ENCODE assay signal across 21 cellular contexts in genomic region chr4:74033721-74034120, GRCh38. TPM values are rescaled to one million over a fixed set of nuclear protein-coding genes. Genes with fewer than 3 reads are reported as not detected.
DNase-seq lines count a peak whose midpoint lies in the region; ATAC-seq and TF ChIP-seq lines count a peak whose summit lies in the region.
"Had no signal": no experiment of that assay in that cellular context is flagged by ENCODE, and none has a peak within 500 bp of the region (broad histone marks: within the 10 kb centered on the region; RNA-seq: fewer than 3 reads in every experiment).

No MANE protein-coding gene starts in this region.

- no peaks in the 10 kb centered on the region for H3K4me1 ChIP-seq in gastrocnemius medialis

- in situ Hi-C loops in gastrocnemius medialis (cut with MboI; ENCODE audit: low sequenced_read_pairs in 4 of 4), result no loop called here

- DNase-seq in NOMO-1 treated with DMSO at 0.1 percent for 48 hours (lab: John Stamatoyannopoulos, UW; ENCODE audit: unreplicated experiment), result peak; percentile 16
- DNase-seq in NOMO-1 (lab: John Stamatoyannopoulos, UW; ENCODE audit: unreplicated experiment in 2 of 2), result no peak
- peak; percentile 13 for DNase-seq in RWPE1 (ENCODE audit: low spot score)
- DNase-seq in fibroblast of mammary gland (ENCODE audit: low read depth), result peak; percentile 74
- DNase-seq in stromal cell of bone marrow (ENCODE audit: low read depth), result peak; percentile 49
- no peak for DNase-seq in putamen (ENCODE audit: low spot score)
- DNase-seq in gastrocnemius medialis, result no peak
- no peak for DNase-seq in DMS79 treated with DMSO at 0.1 percent for 48 hours (lab: John Stamatoyannopoulos, UW)
- DNase-seq: 8988T; activated CD8-positive, alpha-beta memory T cell treated with anti-CD3 and anti-CD28 coated beads for 24 hours; C1 segment of cervical spinal cord; DMS 273 treated with DMSO at 0.1 percent for 48 hours; esophagus squamous epithelium; midbrain; NCI-H2029 treated with DMSO at 0.1 percent for 48 hours; NCI-H510A; stimulated activated CD4-positive, alpha-beta T cell treated with anti-CD3 and anti-CD28 coated beads, Interleukin-12 subunit alpha, Interleukin-12 subunit beta, amount 100 ng/mL, for 4 hours; T-helper 17 cell; testis had no signal

- intact Hi-C loops in gastrocnemius medialis (cut with DNase I; ENCODE audit: low total_unique reads), result loop anchor here (10.0 kb wide), 1 partner anchor 369 kb away; no protein-coding TSS in a partner anchor

- H3K4me3 ChIP-seq in fibroblast of mammary gland (ENCODE audit: control insufficient read depth, low read depth, low read length), result no peak overlapping the region
- no peak overlapping the region for H3K4me3 ChIP-seq in gastrocnemius medialis
- H3K4me3 ChIP-seq: esophagus squamous epithelium, GM23338, testis had no signal

- no peak for ATAC-seq in gastrocnemius medialis
- ATAC-seq: GM23338, T-helper 17 cell had no signal

- H3K27me3 ChIP-seq in gastrocnemius medialis, result peaks cover 0 to 18% (median 0%) of the 10 kb centered on the region in 3 donors
- H3K27me3 ChIP-seq: testis had no signal

- no peak overlapping the region for H3K27ac ChIP-seq in RWPE1
- no peak overlapping the region for H3K27ac ChIP-seq in gastrocnemius medialis
- H3K27ac ChIP-seq: esophagus squamous epithelium, testis had no signal

- no peak for TF ChIP-seq CTCF in RWPE1 (conservative IDR thresholded peaks at IDR 0.05; ENCODE audit: low read depth)
- no peak for TF ChIP-seq CTCF in fibroblast of mammary gland (conservative IDR thresholded peaks at IDR 0.05; ENCODE audit: control insufficient read depth, insufficient read depth, low read depth, low read length)
- no peak for TF ChIP-seq CTCF in gastrocnemius medialis (IDR thresholded peaks at IDR 0.05 in 4 of 5, conservative IDR thresholded peaks at IDR 0.05 in 1 of 5)

- H3K36me3 ChIP-seq in gastrocnemius medialis, result no peaks in the 10 kb centered on the region
- H3K36me3 ChIP-seq: esophagus squamous epithelium had no signal

- TF ChIP-seq POLR2A in gastrocnemius medialis (IDR thresholded peaks at IDR 0.05), result no peak

- H3K9me3 ChIP-seq in gastrocnemius medialis, result no peaks in the 10 kb centered on the region
- H3K9me3 ChIP-seq: esophagus squamous epithelium, testis had no signal

- POLR2A ChIA-PET in RWPE1 (lab: Yijun Ruan, JAX; ENCODE audit: low non-redundant PET), result no interaction called here

- CTCF ChIA-PET in RWPE1 (lab: Yijun Ruan, JAX), result no interaction called here

RNA-seq across cellular contexts. Expression of gene CXCL3, which starts 4.8 kb away (rescaled TPM):
- under 1 TPM in 1 of 4 donors, not detected in 3; 0.84 TPM for total RNA-seq in gastrocnemius medialis

RNA-seq across cellular contexts. Expression of gene CXCL5, which starts 35.2 kb away (rescaled TPM):
- total RNA-seq in gastrocnemius medialis, result under 1 TPM in 1 of 4 donors, not detected in 3; 0.18 TPM

RNA-seq across cellular contexts. Expression of gene PPBP, which starts 45.7 kb away (rescaled TPM):
- total RNA-seq in gastrocnemius medialis, result not detected
- total RNA-seq: renal cortical epithelial cell, testis had no signal

RNA-seq across cellular contexts. Expression of gene PF4, which starts 51.9 kb away (rescaled TPM):
- total RNA-seq in gastrocnemius medialis, result not detected
- total RNA-seq: esophagus squamous epithelium, GM23338, testis had no signal

Comparison
In these comparisons a context has a peak if more than half of its experiments do, and no peak if none do; other contexts are left out.
1. DNase-seq: peak in NOMO-1 treated with DMSO at 0.1 percent for 48 hours (single experiment), RWPE1 (single experiment), fibroblast of mammary gland (single experiment) and stromal cell of bone marrow (single experiment); none in NOMO-1 (0 of 2), putamen (single experiment), gastrocnemius medialis (0 of 2) and DMS79 treated with DMSO at 0.1 percent for 48 hours (single experiment).